8 cellular contexts compared by ENCODE assay signal in genomic region chr10:69716711-69717560, GRCh38.
DNase-seq lines count a peak whose midpoint lies in the region; ATAC-seq, FAIRE-seq and TF ChIP-seq lines count a peak whose summit lies in the region.

No MANE protein-coding gene starts in this region.

- RAD21 ChIA-PET in GM12878 (lab: Charles Lee; ENCODE audit: unreplicated experiment), result no interaction called here

- H2AFZ ChIP-seq in GM12878 (ENCODE audit: control insufficient read depth, low read depth, low read length), result no peak overlapping the region

- no peak overlapping the region for H3K27ac ChIP-seq in GM12878 (ENCODE audit: control insufficient read depth, insufficient read depth)

- peak; percentile 63 for TF ChIP-seq RAD21 in GM12878 (IDR thresholded peaks at IDR 0.05; ENCODE audit: insufficient read depth, low read depth, low read length)

- in situ Hi-C loops in KBM-7 (cut with MboI; ENCODE audit: low pct_unique_long_range_greater_than_20kb, low sequenced_read_pairs) (no loop called here), GM12878 (cut with MboI) (loop anchor here (5.0 kb wide), 1 partner anchor 200 kb away; no protein-coding TSS in a partner anchor)

- H3K4me1 ChIP-seq in GM12878 (ENCODE audit: control insufficient read depth, insufficient read depth, low read length), result no peaks in the 10 kb centered on the region

- no peaks in the 10 kb centered on the region for H3K79me2 ChIP-seq in GM12878 (ENCODE audit: control insufficient read depth, insufficient read depth, low read length)

- peak; percentile 30 for DNase-seq in DMS153 (lab: John Stamatoyannopoulos, UW)
- DNase-seq in KBM-7, result peak; percentile 47
- peak; percentile 7 for DNase-seq in T-helper 22 cell (ENCODE audit: low read depth)
- no peak for DNase-seq in GM12878 (ENCODE audit: low read depth, low spot score)
- peak; percentile 72 for DNase-seq in kidney tubule cell (ENCODE audit: low spot score)
- peak; percentile 10 to 25 for DNase-seq in stimulated activated CD8-positive, alpha-beta memory T cell treated with anti-CD3 and anti-CD28 coated beads, Interleukin-15, amount 100 ng/mL, for 48 hours (ENCODE audit: low read depth in 2 of 2)
- no peak for DNase-seq in COLO829 (ENCODE audit: low spot score)

- TF ChIP-seq EP300 in GM12878 (IDR thresholded peaks at IDR 0.05; ENCODE audit: borderline replicate concordance in 1 of 2, control insufficient read depth in 1 of 2, low read depth in 2 of 2, low read length in 2 of 2), result no peak

- TF ChIP-seq CTCF in GM12878 (IDR thresholded peaks at IDR 0.05 in 2 of 3, conservative IDR thresholded peaks at IDR 0.05 in 1 of 3; ENCODE audit: control insufficient read depth in 2 of 3, extremely low read depth in 1 of 3, insufficient read depth in 1 of 3, low read depth in 3 of 3, low read length in 3 of 3), result peak; percentile 61 to 75 (median 74)

- no peak for FAIRE-seq in GM12878 (lab: Jason Lieb, UNC)

- no TSS peak for BruUV-seq in GM12878 (replicated peaks; lab: Mats Ljungman, UMichigan)

- H4K20me1 ChIP-seq in GM12878 (ENCODE audit: control insufficient read depth, insufficient read depth), result no peaks in the 10 kb centered on the region; the same call in 1 of the 2 replicates

- TF ChIP-seq POLR2A in GM12878 (IDR thresholded peaks at IDR 0.05; ENCODE audit: low read depth, low read length), result no peak

- CTCF ChIA-PET in GM12878 (lab: Yijun Ruan, JAX), result interaction anchor here (0.6 to 5.3 kb wide), 8 partner anchors 9 to 1558 kb away, joined by 3 to 30 read pairs (median 3); no protein-coding TSS in a partner anchor

- intact Hi-C loops in GM12878 (cut with micrococcal nuclease; ENCODE audit: unreplicated experiment), result loop anchor here (2.0 kb wide), 1 partner anchor 202 kb away; no protein-coding TSS in a partner anchor

- ATAC-seq in GM12878 (peak; percentile 82), GM21529 (IDR thresholded peaks at IDR 0.05; ENCODE audit: unreplicated experiment) (no peak)

- peaks cover 0 to 1% of the 10 kb centered on the region in 2 experiments; a peak in 1 of 4 replicates for H3K27me3 ChIP-seq in GM12878 (replicated peaks in 1 of 2; ENCODE audit: control insufficient read depth in 2 of 2, insufficient read depth in 2 of 2, low read length in 1 of 2)

- H3K9me3 ChIP-seq in GM12878 (replicated peaks; ENCODE audit: control insufficient read depth, insufficient read depth, low read length), result no peaks in the 10 kb centered on the region

- SMC1A ChIA-PET in GM12878 (lab: Charles Lee; ENCODE audit: uncharacterized antibody, unreplicated experiment), result no interaction called here

- H3K4me3 ChIP-seq in GM12878, result no peak overlapping the region

- 39% methylated on average over 19 of the region's 19 CpGs for WGBS in GM12878 (ENCODE audit: insufficient coverage, insufficient replicate concordance, low lambda C conversion rate, missing lambda C conversion rate)

- POLR2A ChIA-PET in GM12878 (lab: Charles Lee), result no interaction called here

- no peak overlapping the region for H3K4me2 ChIP-seq in GM12878 (ENCODE audit: control insufficient read depth, insufficient read depth)

- H3K9ac ChIP-seq in GM12878 (ENCODE audit: control insufficient read depth, insufficient read depth, low read length), result no peak overlapping the region

- no peaks in the 10 kb centered on the region for H3K36me3 ChIP-seq in GM12878 (ENCODE audit: control insufficient read depth in 2 of 2, insufficient read depth in 2 of 2, low read length in 1 of 2)

TF ChIP-seq in GM12878, 131 proteins besides CTCF, POLR2A, EP300 and RAD21:
- TF ChIP-seq MEF2B (IDR thresholded peaks at IDR 0.05; ENCODE audit: partially characterized antibody, poor library complexity, severe bottlenecking) (peak; percentile 91), MYB (IDR thresholded peaks at IDR 0.05; ENCODE audit: borderline replicate concordance, low read depth, low read length) (no peak), SIN3A (IDR thresholded peaks at IDR 0.05; ENCODE audit: low read depth, low read length) (no peak), SMC3 (IDR thresholded peaks at IDR 0.05; ENCODE audit: borderline replicate concordance, low read length) (peak; percentile 47; the same call in 1 of the 2 replicates)
TF ChIP-seq in GM12878: peak in this region for 2.

Comparison
In these comparisons a context has a peak if more than half of its experiments do, and no peak if none do; other contexts are left out.
1. DNase-seq: peak in DMS153 (single experiment), KBM-7 (single experiment), T-helper 22 cell (single experiment), kidney tubule cell (single experiment) and stimulated activated CD8-positive, alpha-beta memory T cell treated with anti-CD3 and anti-CD28 coated beads, Interleukin-15, amount 100 ng/mL, for 48 hours (2 of 2); none in GM12878 (single experiment) and COLO829 (single experiment).